38 cellular contexts compared by ENCODE assay signal in the genomic region with DNA sequence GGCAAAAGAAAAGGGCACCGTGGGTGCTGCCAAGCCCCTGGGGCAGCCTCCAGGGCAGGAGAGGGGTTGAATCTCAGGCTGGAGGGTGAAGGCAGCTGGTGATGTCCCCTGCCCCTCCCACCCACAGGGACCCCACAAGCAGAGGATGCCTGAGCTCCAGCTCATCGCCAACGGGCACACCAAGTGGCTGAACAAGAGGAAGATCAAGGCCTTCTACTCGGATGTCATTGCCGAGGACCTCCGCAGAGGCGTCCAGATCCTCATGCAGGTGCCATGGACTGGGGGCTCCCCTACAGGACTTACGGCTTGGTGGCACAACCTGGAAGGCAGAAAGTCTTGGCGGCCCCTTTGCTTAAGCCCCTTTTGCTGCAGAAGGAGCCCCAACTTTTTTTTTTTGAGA. TPM values are rescaled to one million over a fixed set of nuclear protein-coding genes. Genes with fewer than 3 reads are reported as not detected.
"Had no signal": no experiment of that assay in that cellular context is flagged by ENCODE, and none has a peak within 500 bp of the region (broad histone marks: within the 10 kb centered on the region; RNA-seq: fewer than 3 reads in every experiment).

No MANE protein-coding gene starts in this region.

- H3K4me1 ChIP-seq: adrenal gland, ascending aorta, breast epithelium had no signal

- H3K27ac ChIP-seq: adrenal gland, ascending aorta, body of pancreas, brain microvascular endothelial cell, breast epithelium, cardiac muscle cell had no signal

- H3K36me3 ChIP-seq: adrenal gland, ascending aorta, brain microvascular endothelial cell, breast epithelium, cardiac muscle cell had no signal

- DNase-seq: activated effector memory CD4-positive, alpha-beta T cell treated with anti-CD3 and anti-CD28 coated beads, Interleukin-2, amount 50 U/mL, for 16 hours; activated effector memory CD4-positive, alpha-beta T cell treated with Interleukin-2 at 50 U/mL for 16 hours; activated gamma-delta T cell; activated gamma-delta T cell treated with Interleukin-2 at 50 U/mL for 16 hours; activated naive CD4-positive, alpha-beta T cell; activated naive CD4-positive, alpha-beta T cell treated with anti-CD3 and anti-CD28 coated beads for 36 hours; activated naive CD4-positive, alpha-beta T cell treated with anti-CD3 and anti-CD28 coated beads, Interleukin-2, amount 10 ng/mL, durations not matched to agents 7 days and 5 days; activated naive CD4-positive, alpha-beta T cell treated with anti-CD3 and anti-CD28 coated beads, Interleukin-2, amount 50 U/mL, for 16 hours; activated naive CD4-positive, alpha-beta T cell treated with Interleukin-2 at 50 U/mL for 16 hours; activated naive CD8-positive, alpha-beta T cell treated with anti-CD3 and anti-CD28 coated beads for 36 hours; activated naive CD8-positive, alpha-beta T cell treated with anti-CD3 and anti-CD28 coated beads, Interleukin-2, amount 10 ng/mL, durations not matched to agents 7 days and 5 days; activated naive CD8-positive, alpha-beta T cell treated with anti-CD3 and anti-CD28 coated beads, Interleukin-2, amount 50 U/mL, for 24 hours; activated T-cell treated with anti-CD3 and anti-CD28 coated beads, Interleukin-2, amount 50 U/mL, for 1 hour; activated T-cell treated with anti-CD3 and anti-CD28 coated beads, Interleukin-2, amount 50 U/mL, for 24 hours; activated T-cell treated with anti-CD3 and anti-CD28 coated beads, Interleukin-2, amount 50 U/mL, for 4 hours; activated T-cell treated with anti-CD3 and anti-CD28 coated beads, Interleukin-2, amount 50 U/mL, for 48 hours; activated T-cell treated with anti-CD3 and anti-CD28 coated beads, Interleukin-2, amount 50 U/mL, for 72 hours; adrenal gland; amniotic stem cell; amygdala; anterior cingulate cortex; aorta; body of pancreas; brain microvascular endothelial cell; caudate nucleus; central memory CD4-positive, alpha-beta T cell; cerebellar nuclear complex had no signal

- H3K4me3 ChIP-seq: adrenal gland, ascending aorta, body of pancreas, breast epithelium, cardiac muscle cell had no signal

- H3K9me3 ChIP-seq: adrenal gland, ascending aorta, body of pancreas, breast epithelium had no signal

- ATAC-seq: activated naive CD4-positive, alpha-beta T cell treated with anti-CD3 and anti-CD28 coated beads, Interleukin-2, amount 50 U/mL, for 72 hours; activated naive CD8-positive, alpha-beta T cell treated with anti-CD3 and anti-CD28 coated beads, Interleukin-2, amount 50 U/mL, for 24 hours; activated T-cell treated with anti-CD3 and anti-CD28 coated beads, Interleukin-2, amount 50 U/mL, for 4 hours; activated T-cell treated with anti-CD3 and anti-CD28 coated beads, Interleukin-2, amount 50 U/mL, for 72 hours; activated T-helper 17 cell treated with anti-CD3 and anti-CD28 coated beads, Interleukin-2, amount 50 U/mL, for 72 hours; body of pancreas had no signal

- H3K27me3 ChIP-seq: adrenal gland, ascending aorta, body of pancreas, brain microvascular endothelial cell, breast epithelium, cardiac muscle cell had no signal

RNA-seq across cellular contexts. Expression of gene SLC12A3, which starts 21.8 kb away (rescaled TPM):
- total RNA-seq: activated naive CD4-positive, alpha-beta T cell treated with anti-CD3 and anti-CD28 coated beads for 36 hours; activated naive CD4-positive, alpha-beta T cell treated with anti-CD3 and anti-CD28 coated beads, Interleukin-2, amount 50 U/mL, for 72 hours; activated naive CD8-positive, alpha-beta T cell treated with anti-CD3 and anti-CD28 coated beads, Interleukin-2, amount 10 ng/mL, durations not matched to agents 7 days and 5 days; activated T-cell treated with anti-CD3 and anti-CD28 coated beads, Interleukin-2, amount 50 U/mL, for 4 hours; activated T-cell treated with anti-CD3 and anti-CD28 coated beads, Interleukin-2, amount 50 U/mL, for 72 hours; activated T-helper 1 cell treated with anti-CD3 and anti-CD28 coated beads, Interleukin-12 subunit alpha, Interleukin-12 subunit beta, Interleukin-2, Interleukin-4 antibody, amounts not matched to agents 30 ng/mL and 10 ng/mL and 1 ng/mL, durations not matched to agents 14 hours and 24 hours and 36 hours; activated T-helper 17 cell treated with anti-CD3 and anti-CD28 coated beads, Interleukin-2, amount 50 U/mL, for 72 hours; activated T-helper 2 cell treated with anti-CD3 and anti-CD28 coated beads, Interferon-gamma antibody, Interleukin-2, Interleukin-4, amounts not matched to agents 10 μg/mL and 5 μg/mL and 100 μg/mL, durations not matched to agents 14 hours and 24 hours and 36 hours; adrenal gland; aorta; ascending aorta; body of pancreas; breast epithelium; bronchial epithelial cell; cardiac muscle cell; cardiac septum; cerebellum; chondrocyte had no signal
